In the genomic region with DNA sequence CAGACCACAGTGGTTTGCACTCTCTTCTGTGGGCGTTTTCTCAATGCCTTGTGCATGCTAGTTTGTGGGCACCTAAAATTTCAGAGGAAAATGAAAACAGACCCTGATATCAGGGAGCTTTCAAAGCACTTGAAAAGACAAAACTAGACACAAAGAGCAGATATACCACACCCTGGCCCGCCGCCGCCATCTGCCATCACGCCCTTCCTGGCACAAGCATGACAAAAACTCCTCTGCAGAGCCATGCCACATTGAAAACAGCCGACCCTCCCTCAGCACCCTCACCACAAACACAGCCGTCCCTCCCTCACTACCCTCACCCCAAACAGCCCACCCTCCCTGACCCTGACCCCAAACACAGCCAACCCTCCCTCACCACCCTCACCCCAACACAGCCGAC, we compare ENCODE assay signal across 34 cellular contexts.
"Had no signal": no experiment of that assay in that cellular context is flagged by ENCODE, and none has a peak within 500 bp of the region (broad histone marks: within the 10 kb centered on the region; RNA-seq: fewer than 3 reads in every experiment).

No MANE protein-coding gene starts in this region.

- H3K4me3 Mint-ChIP-seq: activated B cell treated with CpG ODN at 0.5 μM for 24 hours; activated CD4-positive, alpha-beta memory T cell treated with anti-CD3 and anti-CD28 coated beads for 36 hours; activated CD4-positive, alpha-beta T cell treated with anti-CD3 and anti-CD28 coated beads, Interleukin-2, amount 10 ng/mL, durations not matched to agents 24 days and 14 days; activated CD8-positive, alpha-beta T cell treated with anti-CD3 and anti-CD28 coated beads for 36 hours; activated naive CD4-positive, alpha-beta T cell treated with anti-CD3 and anti-CD28 coated beads for 36 hours; activated naive CD8-positive, alpha-beta T cell treated with anti-CD3 and anti-CD28 coated beads for 36 hours; activated T-cell treated with anti-CD3 and anti-CD28 coated beads, Interleukin-2, amount 50 U/mL, for 4 hours; activated T-cell treated with anti-CD3 and anti-CD28 coated beads, Interleukin-2, amount 50 U/mL, for 72 hours; activated T-helper 1 cell treated with anti-CD3 and anti-CD28 coated beads, Interleukin-12 subunit alpha, Interleukin-12 subunit beta, Interleukin-2, Interleukin-4 antibody, amounts not matched to agents 30 ng/mL and 10 ng/mL and 1 ng/mL, durations not matched to agents 14 hours and 24 hours and 36 hours; activated T-helper 17 cell treated with anti-CD3 and anti-CD28 coated beads, Interleukin-2, amount 50 U/mL, for 72 hours; T-helper 1 cell treated with Interleukin-12 subunit alpha and Interleukin-12 subunit beta and Interleukin-4 antibody, amounts not matched to agents 30 μg/mL and 1 μg/mL, for 36 hours; T-helper 2 cell treated with Interferon-gamma antibody and Interleukin-4, amounts not matched to agents 5 μg/mL and 100 μg/mL, for 36 hours had no signal

- ATAC-seq: activated CD8-positive, alpha-beta T cell treated with anti-CD3 and anti-CD28 coated beads for 36 hours; activated naive CD4-positive, alpha-beta T cell treated with anti-CD3 and anti-CD28 coated beads, Interleukin-2, amount 50 U/mL, for 72 hours; activated T-cell treated with anti-CD3 and anti-CD28 coated beads, Interleukin-2, amount 50 U/mL, for 4 hours; activated T-cell treated with anti-CD3 and anti-CD28 coated beads, Interleukin-2, amount 50 U/mL, for 72 hours; activated T-helper 17 cell treated with anti-CD3 and anti-CD28 coated beads, Interleukin-2, amount 50 U/mL, for 72 hours; body of pancreas had no signal

- H3K9me3 ChIP-seq: adrenal gland, body of pancreas had no signal

- H3K27ac Mint-ChIP-seq: activated B cell treated with CpG ODN at 0.5 μM for 24 hours; activated CD4-positive, alpha-beta memory T cell treated with anti-CD3 and anti-CD28 coated beads for 36 hours; activated CD4-positive, alpha-beta T cell treated with anti-CD3 and anti-CD28 coated beads, Interleukin-2, amount 10 ng/mL, durations not matched to agents 24 days and 14 days; activated CD8-positive, alpha-beta T cell treated with anti-CD3 and anti-CD28 coated beads for 36 hours; activated naive CD4-positive, alpha-beta T cell treated with anti-CD3 and anti-CD28 coated beads for 36 hours; activated naive CD4-positive, alpha-beta T cell treated with anti-CD3 and anti-CD28 coated beads, Interleukin-2, amount 50 U/mL, for 72 hours; activated naive CD8-positive, alpha-beta T cell treated with anti-CD3 and anti-CD28 coated beads for 36 hours; activated T-cell treated with anti-CD3 and anti-CD28 coated beads, Interleukin-2, amount 50 U/mL, for 72 hours; activated T-helper 1 cell treated with anti-CD3 and anti-CD28 coated beads, Interleukin-12 subunit alpha, Interleukin-12 subunit beta, Interleukin-2, Interleukin-4 antibody, amounts not matched to agents 30 ng/mL and 10 ng/mL and 1 ng/mL, durations not matched to agents 14 hours and 24 hours and 36 hours; activated T-helper 17 cell treated with anti-CD3 and anti-CD28 coated beads, Interleukin-2, amount 50 U/mL, for 72 hours; T-helper 1 cell treated with Interleukin-12 subunit alpha and Interleukin-12 subunit beta and Interleukin-4 antibody, amounts not matched to agents 30 μg/mL and 1 μg/mL, for 36 hours; T-helper 2 cell treated with Interferon-gamma antibody and Interleukin-4, amounts not matched to agents 5 μg/mL and 100 μg/mL, for 36 hours had no signal

- H3K27me3 Mint-ChIP-seq: activated naive CD8-positive, alpha-beta T cell treated with anti-CD3 and anti-CD28 coated beads for 36 hours had no signal

- H3K4me1 Mint-ChIP-seq: activated B cell treated with CpG ODN at 0.5 μM for 24 hours; activated CD4-positive, alpha-beta T cell treated with anti-CD3 and anti-CD28 coated beads, Interleukin-2, amount 10 ng/mL, durations not matched to agents 24 days and 14 days; activated naive CD8-positive, alpha-beta T cell treated with anti-CD3 and anti-CD28 coated beads for 36 hours; activated T-helper 17 cell treated with anti-CD3 and anti-CD28 coated beads, Interleukin-2, amount 50 U/mL, for 72 hours had no signal

- H3K4me1 ChIP-seq: adrenal gland, breast epithelium had no signal

- H3K9me3 Mint-ChIP-seq: activated CD4-positive, alpha-beta memory T cell treated with anti-CD3 and anti-CD28 coated beads for 36 hours; activated CD4-positive, alpha-beta T cell treated with anti-CD3 and anti-CD28 coated beads, Interleukin-2, amount 10 ng/mL, durations not matched to agents 24 days and 14 days; activated naive CD4-positive, alpha-beta T cell treated with anti-CD3 and anti-CD28 coated beads for 36 hours; activated naive CD4-positive, alpha-beta T cell treated with anti-CD3 and anti-CD28 coated beads, Interleukin-2, amount 50 U/mL, for 72 hours; activated T-cell treated with anti-CD3 and anti-CD28 coated beads, Interleukin-2, amount 50 U/mL, for 4 hours; activated T-cell treated with anti-CD3 and anti-CD28 coated beads, Interleukin-2, amount 50 U/mL, for 72 hours; activated T-helper 1 cell treated with anti-CD3 and anti-CD28 coated beads, Interleukin-12 subunit alpha, Interleukin-12 subunit beta, Interleukin-2, Interleukin-4 antibody, amounts not matched to agents 30 ng/mL and 10 ng/mL and 1 ng/mL, durations not matched to agents 14 hours and 24 hours and 36 hours; activated T-helper 17 cell treated with anti-CD3 and anti-CD28 coated beads, Interleukin-2, amount 50 U/mL, for 72 hours; T-helper 1 cell treated with Interleukin-12 subunit alpha and Interleukin-12 subunit beta and Interleukin-4 antibody, amounts not matched to agents 30 μg/mL and 1 μg/mL, for 36 hours; T-helper 2 cell treated with Interferon-gamma antibody and Interleukin-4, amounts not matched to agents 5 μg/mL and 100 μg/mL, for 36 hours had no signal

- H3K4me3 ChIP-seq: adrenal gland, body of pancreas, breast epithelium had no signal

- DNase-seq: activated B cell treated with CpG ODN at 0.5 μM for 24 hours; activated CD4-positive, alpha-beta memory T cell treated with anti-CD3 and anti-CD28 coated beads for 36 hours; activated CD4-positive, alpha-beta T cell treated with anti-CD3 and anti-CD28 coated beads for 4 hours; activated CD4-positive, alpha-beta T cell treated with anti-CD3 and anti-CD28 coated beads, Interleukin-2, amount 10 ng/mL, durations not matched to agents 24 days and 14 days; activated CD4-positive, alpha-beta T cell treated with anti-CD3 and anti-CD28 coated beads, Interleukin-2, amount 50 U/mL, for 1 hour; activated CD4-positive, alpha-beta T cell treated with anti-CD3 and anti-CD28 coated beads, Interleukin-2, amount 50 U/mL, for 4 hours; activated CD4-positive, CD25-positive, alpha-beta regulatory T cell treated with anti-CD3 and anti-CD28 coated beads, Interleukin-2, amount 50 U/mL, for 72 hours; activated CD8-positive, alpha-beta memory T cell treated with anti-CD3 and anti-CD28 coated beads, Interleukin-2, amount 50 U/mL, for 4 hours; activated CD8-positive, alpha-beta T cell treated with anti-CD3 and anti-CD28 coated beads for 36 hours; activated gamma-delta T cell treated with Interleukin-2 at 50 U/mL for 16 hours; activated naive CD4-positive, alpha-beta T cell; activated naive CD4-positive, alpha-beta T cell treated with anti-CD3 and anti-CD28 coated beads for 36 hours; activated naive CD4-positive, alpha-beta T cell treated with anti-CD3 and anti-CD28 coated beads, Interleukin-2, amount 50 U/mL, for 16 hours; activated naive CD8-positive, alpha-beta T cell treated with anti-CD3 and anti-CD28 coated beads for 36 hours; activated T-cell treated with anti-CD3 and anti-CD28 coated beads for 4 hours; activated T-cell treated with anti-CD3 and anti-CD28 coated beads, Interleukin-2, amount 50 U/mL, for 1 hour; activated T-cell treated with anti-CD3 and anti-CD28 coated beads, Interleukin-2, amount 50 U/mL, for 4 hours; activated T-cell treated with anti-CD3 and anti-CD28 coated beads, Interleukin-2, amount 50 U/mL, for 72 hours; amniotic stem cell; body of pancreas; brain microvascular endothelial cell; central memory CD4-positive, alpha-beta T cell; SW 1271; T-helper 1 cell; T-helper 2 cell; T-helper 9 cell had no signal

- H3K27ac ChIP-seq: adrenal gland, body of pancreas, brain microvascular endothelial cell, breast epithelium, VCaP had no signal

- H3K36me3 ChIP-seq: adrenal gland, brain microvascular endothelial cell, breast epithelium had no signal

- H3K36me3 Mint-ChIP-seq: activated CD4-positive, alpha-beta memory T cell treated with anti-CD3 and anti-CD28 coated beads for 36 hours; activated naive CD4-positive, alpha-beta T cell treated with anti-CD3 and anti-CD28 coated beads, Interleukin-2, amount 50 U/mL, for 72 hours; activated naive CD8-positive, alpha-beta T cell treated with anti-CD3 and anti-CD28 coated beads for 36 hours had no signal

- H3K27me3 ChIP-seq: adrenal gland, body of pancreas, brain microvascular endothelial cell had no signal
